ENCODE assay signal across 1 cellular context in genomic region chr17:80821546-80821945, GRCh38.
TF ChIP-seq lines count a peak whose summit lies in the region.

No MANE protein-coding gene starts in this region.

TF ChIP-seq in IMR-90, 13 proteins besides CTCF, POLR2A, EP300 and RAD21:
- TF ChIP-seq MXI1 (IDR thresholded peaks at IDR 0.05; ENCODE audit: borderline replicate concordance, low read depth, low read length) = no peak
- TF ChIP-seq SMC3 (IDR thresholded peaks at IDR 0.05; ENCODE audit: low read depth, low read length) = no peak
- TF ChIP-seq CEBPB (IDR thresholded peaks at IDR 0.05; ENCODE audit: low read depth, low read length) = no peak
- no peak for TF ChIP-seq MAZ (IDR thresholded peaks at IDR 0.05; ENCODE audit: borderline replicate concordance, low read depth, low read length)
- no peak for TF ChIP-seq NFE2L2 (IDR thresholded peaks at IDR 0.05; ENCODE audit: low read depth, low read length)
- no peak for TF ChIP-seq RFX5 (IDR thresholded peaks at IDR 0.05; ENCODE audit: low read depth, low read length)
- TF ChIP-seq MAFK (IDR thresholded peaks at IDR 0.05; ENCODE audit: low read depth, low read length) = no peak
- TF ChIP-seq CHD1 (IDR thresholded peaks at IDR 0.05; ENCODE audit: low read depth, low read length) = no peak
- no peak for TF ChIP-seq RCOR1 (IDR thresholded peaks at IDR 0.05; ENCODE audit: insufficient replicate concordance, low read length)
- no peak for TF ChIP-seq ELK1 (IDR thresholded peaks at IDR 0.05; ENCODE audit: borderline replicate concordance, low read depth, low read length)
- no peak for TF ChIP-seq USF2 (IDR thresholded peaks at IDR 0.05; ENCODE audit: low read depth, low read length)
- TF ChIP-seq FOS (IDR thresholded peaks at IDR 0.05; ENCODE audit: low read depth, low read length) = no peak
- no peak for TF ChIP-seq BHLHE40 (IDR thresholded peaks at IDR 0.05; ENCODE audit: low read depth, low read length)
TF ChIP-seq in IMR-90: peak in this region for 0.
